8 cellular contexts compared by ENCODE assay signal in genomic region chr16:8567355-8568230, GRCh38. TPM values are rescaled to one million over a fixed set of nuclear protein-coding genes. Genes with fewer than 3 reads are reported as not detected.
A peak's percentile ranks its signal among the peaks of the same experiment; 100 is the strongest.
DNase-seq lines count a peak whose midpoint lies in the region; ATAC-seq, FAIRE-seq and TF ChIP-seq lines count a peak whose summit lies in the region.

No MANE protein-coding gene starts in this region.

- H3K4me2 ChIP-seq in HepG2 (ENCODE audit: low read depth, low read length), result peak overlapping the region; percentile 43

- whole genome bisulfite sequencing in HepG2 (ENCODE audit: low lambda C conversion rate), result 13% methylated on average over 23 of the region's 23 CpGs

- intact Hi-C loops in HepG2 (cut with micrococcal nuclease; ENCODE audit: unreplicated experiment), result loop anchor here (1.0 to 5.0 kb wide), 6 partner anchors 55 to 313 kb away; no protein-coding TSS in a partner anchor

- ATAC-seq in GM19023 (IDR thresholded peaks at IDR 0.05; ENCODE audit: unreplicated experiment), result peak; percentile 65
- ATAC-seq in HG03175 (IDR thresholded peaks at IDR 0.05; ENCODE audit: unreplicated experiment), result peak; percentile 87
- ATAC-seq in activated CD4-positive, CD25-positive, alpha-beta regulatory T cell treated with anti-CD3 and anti-CD28 coated beads, Interleukin-2, amount 50 U/mL, for 24 hours, result peak; percentile 84 to 89
- peak; percentile 68 for ATAC-seq in HepG2

- peaks cover 49% of the 10 kb centered on the region for H3K4me1 ChIP-seq in HepG2 (ENCODE audit: insufficient read depth, low read length)

- TF ChIP-seq CTCF in BJ (IDR thresholded peaks at IDR 0.05; ENCODE audit: insufficient read depth, low read depth, low read length) (peak; percentile 92), HepG2 (CRISPR knock-in tag; IDR thresholded peaks at IDR 0.05) (peak; percentile 100)

- in situ Hi-C loops in HepG2 (cut with HindIII; ENCODE audit: extremely low pct_ligation_motif_present, low pct_unique_long_range_greater_than_20kb), result loop anchor here (5.0 kb wide), 4 partner anchors 55 to 315 kb away; partner anchors contain the start of genes LITAFD, METTL22, PMM2 and TMEM186

- H3K79me2 ChIP-seq in HepG2 (ENCODE audit: insufficient read depth, low read length), result no peaks in the 10 kb centered on the region

- H3K4me3 ChIP-seq in BJ (ENCODE audit: low read depth, low read length), result no peak overlapping the region
- no peak overlapping the region for H3K4me3 ChIP-seq in HepG2 (replicated peaks in 1 of 3; ENCODE audit: insufficient read depth in 1 of 3, low read depth in 2 of 3, low read length in 3 of 3)

- CTCF ChIA-PET in BJ (lab: Yijun Ruan, JAX) (interaction anchor here (0.6 to 4.8 kb wide), 25 partner anchors 8 to 1942 kb away, joined by 3 to 32 read pairs (median 4); partner anchors contain the start of gene METTL22), HepG2 (lab: Yijun Ruan, JAX; ENCODE audit: low intra/inter-chr PET ratio, low total read pairs) (interaction anchor here (1.2 to 5.1 kb wide), 8 partner anchors 13 to 567 kb away, joined by 4 to 154 read pairs (median 8); partner anchors contain the start of genes PMM2 and TMEM186)

- H3K36me3 ChIP-seq in BJ (ENCODE audit: control insufficient read depth, insufficient read depth, low read length) (no peaks in the 10 kb centered on the region), HepG2 (replicated peaks in 1 of 2; ENCODE audit: control insufficient read depth in 1 of 2, insufficient read depth in 2 of 2, low read length in 2 of 2) (no peaks in the 10 kb centered on the region)

- TF ChIP-seq POLR2A in HepG2 (IDR thresholded peaks at IDR 0.05; ENCODE audit: insufficient read depth in 1 of 2, low read depth in 2 of 2, low read length in 2 of 2), result no peak

- H3K9ac ChIP-seq in HepG2 (ENCODE audit: insufficient read depth, low read depth, low read length), result no peak overlapping the region

- peak; percentile 100 for TF ChIP-seq RAD21 in HepG2 (CRISPR knock-in tag; IDR thresholded peaks at IDR 0.05)

- no TSS peak for BruUV-seq in HepG2 (replicated peaks; lab: Mats Ljungman, UMichigan)

- H3K27me3 ChIP-seq in BJ (ENCODE audit: control insufficient read depth, insufficient read depth, low read length) (no peaks in the 10 kb centered on the region; the same call in 1 of the 2 replicates), HepG2 (ENCODE audit: control insufficient read depth in 1 of 2, insufficient read depth in 2 of 2, low read length in 2 of 2) (0 out of 5 replicates have a peak, but pooled peaks cover 0 to 3% of the 10 kb centered on the region in 2 experiments)

- no peak overlapping the region for H3K27ac ChIP-seq in HepG2 (ENCODE audit: extremely low read length, insufficient read depth, low read length)

- TF ChIP-seq EP300 in HepG2 (IDR thresholded peaks at IDR 0.05; ENCODE audit: low read depth in 2 of 2, low read length in 2 of 2) (0 out of 4 replicates have a peak, but pooled peaks of 1 of the 2 experiments have one; percentile 25), HepG2 (CRISPR knock-in tag; IDR thresholded peaks at IDR 0.05; ENCODE audit: borderline replicate concordance) (no peak; the same call in 1 of the 2 replicates)

- H2AFZ ChIP-seq in HepG2 (ENCODE audit: low read length), result no peak overlapping the region

- DNase-seq in BJ (ENCODE audit: low read depth) (peak; percentile 22), NCI-H345 treated with DMSO at 0.1 percent for 48 hours (lab: John Stamatoyannopoulos, UW; ENCODE audit: unreplicated experiment) (peak; percentile 48), cerebellum (ENCODE audit: low spot score) (peak; percentile 63), HepG2 (ENCODE audit: low spot score) (peak; percentile 97)
- peak; percentile 59 to 71 (median 71) for DNase-seq in stimulated activated CD4-positive, alpha-beta T cell treated with anti-CD3 and anti-CD28 coated beads, TNF-alpha, amount 100 ng/mL, for 24 hours (ENCODE audit: low read depth in 3 of 3)

- FAIRE-seq in HepG2 (lab: Jason Lieb, UNC), result peak; percentile 95

- no peaks in the 10 kb centered on the region for H4K20me1 ChIP-seq in HepG2 (ENCODE audit: insufficient read depth, low read length)

- POLR2A ChIA-PET in BJ (lab: Charles Lee) (no interaction called here), HepG2 (lab: Yijun Ruan, JAX) (no interaction called here)

- no peaks in the 10 kb centered on the region for H3K9me3 ChIP-seq in HepG2 (ENCODE audit: low read length)

TF ChIP-seq in HepG2, 621 proteins besides CTCF, POLR2A, EP300 and RAD21 (continues in another document):
- TF ChIP-seq RARG (CRISPR knock-in tag; IDR thresholded peaks at IDR 0.05; ENCODE audit: low read depth) (no peak), ZSCAN29 (CRISPR knock-in tag; conservative IDR thresholded peaks at IDR 0.05) (peak; percentile 24; the same call in 1 of the 2 replicates), REPIN1 (CRISPR knock-in tag; IDR thresholded peaks at IDR 0.05; ENCODE audit: borderline replicate concordance, low read depth) (peak; percentile 88; the same call in 1 of the 2 replicates), ZSCAN31 (CRISPR knock-in tag; IDR thresholded peaks at IDR 0.05; ENCODE audit: low read depth) (peak; percentile 66; the same call in 1 of the 2 replicates), ZC3H13 (CRISPR knock-in tag; IDR thresholded peaks at IDR 0.05) (no peak), ZNF598 (CRISPR knock-in tag; IDR thresholded peaks at IDR 0.05; ENCODE audit: borderline replicate concordance) (peak; percentile 92; the same call in 1 of the 2 replicates), ZNF747 (CRISPR knock-in tag; IDR thresholded peaks at IDR 0.05; ENCODE audit: borderline replicate concordance) (no peak), ZNF878 (CRISPR knock-in tag; IDR thresholded peaks at IDR 0.05) (no peak), STAG1 (CRISPR knock-in tag; IDR thresholded peaks at IDR 0.05) (peak; percentile 100)

RNA-seq across cellular contexts. Expression of gene TMEM114, which starts 22.7 kb away (rescaled TPM):
- polyA plus RNA-seq in BJ (2011; rRNA removed) (not detected in 2 replicates), HepG2 (2011; rRNA removed) (not detected in 2 replicates)
- not detected in 2 replicates for polyA minus RNA-seq in BJ (2011; rRNA and poly(A)+ RNA removed)
- total RNA-seq in cerebellum (not detected), HepG2 (2016; rRNA removed; fragmentation: Illumina TruSeq; extraction: Trizol) (not detected in 2 replicates)
- not detected in 2 replicates for total RNA-seq in HepG2 (2016; cell fraction: cytosol; rRNA removed; fragmentation: Illumina TruSeq; extraction: Trizol; ENCODE audit: low read depth)
- not detected in 2 replicates for total RNA-seq in HepG2 (2016; cell fraction: insoluble cytoplasmic fraction; rRNA removed; fragmentation: Illumina TruSeq; extraction: Trizol)
- not detected in 2 replicates for total RNA-seq in HepG2 (2016; cell fraction: membrane; rRNA removed; fragmentation: Illumina TruSeq; extraction: Trizol)
- total RNA-seq in HepG2 (2016; cell fraction: nucleus; rRNA removed; fragmentation: Illumina TruSeq; extraction: Trizol), result not detected in 2 replicates
- polyA plus RNA-seq in HepG2 (2011; cell fraction: cytosol; rRNA removed), result not detected in 2 replicates
- not detected in 2 replicates for polyA plus RNA-seq in HepG2 (2011; cell fraction: nucleus; rRNA removed)
- polyA plus RNA-seq in HepG2 (2012), result not detected in 2 replicates
- polyA plus RNA-seq in HepG2 (2016; cell fraction: cytosol; fragmentation: Illumina TruSeq; extraction: Trizol; ENCODE audit: low read depth), result not detected in 2 replicates
- not detected in 2 replicates for polyA plus RNA-seq in HepG2 (2016; cell fraction: insoluble cytoplasmic fraction; fragmentation: Illumina TruSeq; extraction: Trizol; ENCODE audit: low read depth)
- not detected in 2 replicates for polyA plus RNA-seq in HepG2 (2016; cell fraction: membrane; fragmentation: Illumina TruSeq; extraction: Trizol; ENCODE audit: low read depth)
- not detected in 2 replicates for polyA plus RNA-seq in HepG2 (2016; cell fraction: nucleus; fragmentation: Illumina TruSeq; extraction: Trizol; ENCODE audit: insufficient read depth, low read depth)
- polyA minus RNA-seq in HepG2 (2011; rRNA and poly(A)+ RNA removed; ENCODE audit: low replicate concordance), result not detected in 2 replicates
- not detected in 2 replicates for polyA minus RNA-seq in HepG2 (2011; cell fraction: cytosol; rRNA and poly(A)+ RNA removed)
- polyA minus RNA-seq in HepG2 (2011; cell fraction: nucleus; rRNA and poly(A)+ RNA removed), result not detected in 2 replicates

RNA-seq across cellular contexts. Expression of gene METTL22, which starts 53.9 kb away (rescaled TPM):
- polyA plus RNA-seq in BJ (2011; rRNA removed) (43.9 and 54.6 TPM in 2 replicates), HepG2 (2011; rRNA removed) (94.8 and 117 TPM in 2 replicates)
- polyA minus RNA-seq in BJ (2011; rRNA and poly(A)+ RNA removed), result 50.9 and 67.2 TPM in 2 replicates
- total RNA-seq in cerebellum (30.4 TPM), HepG2 (2016; rRNA removed; fragmentation: Illumina TruSeq; extraction: Trizol) (23.3 and 36.2 TPM in 2 replicates)
- total RNA-seq in HepG2 (2016; cell fraction: cytosol; rRNA removed; fragmentation: Illumina TruSeq; extraction: Trizol; ENCODE audit: low read depth), result 48.3 and 64.6 TPM in 2 replicates
- total RNA-seq in HepG2 (2016; cell fraction: insoluble cytoplasmic fraction; rRNA removed; fragmentation: Illumina TruSeq; extraction: Trizol), result 19.9 and 37.6 TPM in 2 replicates
- total RNA-seq in HepG2 (2016; cell fraction: membrane; rRNA removed; fragmentation: Illumina TruSeq; extraction: Trizol), result 53.5 and 59.9 TPM in 2 replicates
- total RNA-seq in HepG2 (2016; cell fraction: nucleus; rRNA removed; fragmentation: Illumina TruSeq; extraction: Trizol), result 55.5 and 57.5 TPM in 2 replicates
- polyA plus RNA-seq in HepG2 (2011; cell fraction: cytosol; rRNA removed), result 72.4 and 79.6 TPM in 2 replicates
- polyA plus RNA-seq in HepG2 (2011; cell fraction: nucleus; rRNA removed), result 323 and 325 TPM in 2 replicates
- polyA plus RNA-seq in HepG2 (2012), result 36.8 and 41.4 TPM in 2 replicates
- polyA plus RNA-seq in HepG2 (2016; cell fraction: cytosol; fragmentation: Illumina TruSeq; extraction: Trizol; ENCODE audit: low read depth), result 50.0 and 66.7 TPM in 2 replicates
- 23.8 and 27.8 TPM in 2 replicates for polyA plus RNA-seq in HepG2 (2016; cell fraction: insoluble cytoplasmic fraction; fragmentation: Illumina TruSeq; extraction: Trizol; ENCODE audit: low read depth)
- polyA plus RNA-seq in HepG2 (2016; cell fraction: membrane; fragmentation: Illumina TruSeq; extraction: Trizol; ENCODE audit: low read depth), result 50.2 and 62.5 TPM in 2 replicates
- 84.6 and 91.3 TPM in 2 replicates for polyA plus RNA-seq in HepG2 (2016; cell fraction: nucleus; fragmentation: Illumina TruSeq; extraction: Trizol; ENCODE audit: insufficient read depth, low read depth)
- 102 and 146 TPM in 2 replicates for polyA minus RNA-seq in HepG2 (2011; rRNA and poly(A)+ RNA removed; ENCODE audit: low replicate concordance)
- polyA minus RNA-seq in HepG2 (2011; cell fraction: cytosol; rRNA and poly(A)+ RNA removed), result 28.3 and 29.5 TPM in 2 replicates
- 139 and 160 TPM in 2 replicates for polyA minus RNA-seq in HepG2 (2011; cell fraction: nucleus; rRNA and poly(A)+ RNA removed)

Comparison
In these comparisons a context has a peak if more than half of its experiments do, and no peak if none do; other contexts are left out.
1. DNase-seq: peak in every context shown above with its lines; median percentile 97 in HepG2; 71 in stimulated activated CD4-positive, alpha-beta T cell treated with anti-CD3 and anti-CD28 coated beads, TNF-alpha, amount 100 ng/mL, for 24 hours; 63 in cerebellum; 48 in NCI-H345 treated with DMSO at 0.1 percent for 48 hours; 22 in BJ.